20 cellular contexts compared by ENCODE assay signal in the genomic region with DNA sequence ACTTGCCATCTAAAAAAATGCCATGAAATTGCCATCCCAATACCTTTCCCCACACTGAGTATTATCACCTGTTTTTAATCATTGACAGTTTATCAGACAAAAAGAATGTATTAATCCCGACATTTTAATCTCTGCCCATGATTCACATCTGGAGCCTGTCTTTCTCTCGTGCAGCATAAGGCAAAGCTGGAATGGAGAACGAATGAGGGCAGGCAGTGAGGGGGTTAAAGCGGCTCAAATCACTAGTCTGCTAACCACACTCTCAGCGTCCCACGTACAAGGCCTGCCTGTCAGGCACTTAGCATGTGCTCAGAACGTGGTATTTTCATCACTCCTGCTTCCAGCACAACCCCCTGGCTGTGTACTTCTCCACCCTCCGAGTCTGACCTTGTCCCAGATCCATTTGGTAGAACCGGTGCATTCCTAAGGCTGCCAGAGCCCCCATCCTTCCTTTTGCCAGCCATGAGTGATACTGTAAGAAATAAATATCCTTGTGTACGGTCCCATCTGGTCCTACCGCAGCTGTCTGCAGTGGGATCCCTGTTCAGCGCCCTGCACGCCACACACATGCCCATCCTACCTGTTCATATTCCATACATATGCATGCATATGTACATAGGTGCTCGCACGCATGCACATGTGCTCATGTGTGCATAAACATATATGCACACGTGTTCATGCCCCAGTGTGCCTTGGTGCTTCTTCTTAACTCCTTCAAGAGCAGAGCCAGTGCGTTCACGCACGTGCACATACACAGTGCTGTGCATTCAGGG. TPM values are rescaled to one million over a fixed set of nuclear protein-coding genes. Genes with fewer than 3 reads are reported as not detected.
DNase-seq lines count a peak whose midpoint lies in the region; ATAC-seq, FAIRE-seq and TF ChIP-seq lines count a peak whose summit lies in the region.
"Had no signal": no experiment of that assay in that cellular context is flagged by ENCODE, and none has a peak within 500 bp of the region (broad histone marks: within the 10 kb centered on the region; RNA-seq: fewer than 3 reads in every experiment).

No MANE protein-coding gene starts in this region.

- intact Hi-C loops in left ventricle myocardium inferior (cut with micrococcal nuclease) (loop anchor here (10.0 kb wide), 1 partner anchor 88 kb away; no protein-coding TSS in a partner anchor), Right ventricle myocardium inferior (cut with DNase I) (loop anchor here (5.0 kb wide), 1 partner anchor 60 kb away; a partner anchor contains a TSS), kidney (cut with DNase I) (no loop called here), pancreas (cut with DNase I) (loop anchor here in 1 of 3 donors (10.0 kb wide), 1 partner anchor 48 kb away; no protein-coding TSS in a partner anchor)

- DNase-seq in left ventricle myocardium inferior (no peak), Right ventricle myocardium inferior (ENCODE audit: missing footprints) (no peak), kidney (no peak), pancreas (peak in 1 of 6 donors; percentile 9), NCI-H69 (lab: John Stamatoyannopoulos, UW) (no peak), amniotic stem cell (lab: John Stamatoyannopoulos, UW) (no peak), GM23248 (no peak)
- DNase-seq: activated CD4-positive, alpha-beta T cell treated with anti-CD3 and anti-CD28 coated beads, Interleukin-2, amount 50 U/mL, for 4 hours; activated T-cell treated with anti-CD3 and anti-CD28 coated beads, Interleukin-2, amount 50 U/mL, for 1 hour; DMS53; effector memory CD4-positive, alpha-beta T cell; H9; hippocampal formation; NCI-H1105; SW 1271; thyroid gland had no signal

- H3K4me3 ChIP-seq in left ventricle myocardium inferior: no peak overlapping the region
- no peak overlapping the region for H3K4me3 ChIP-seq in kidney (ENCODE audit: low read length in 2 of 2)
- no peak overlapping the region for H3K4me3 ChIP-seq in pancreas
- H3K4me3 ChIP-seq in GM23248: no peak overlapping the region
- H3K4me3 ChIP-seq: A549, thyroid gland had no signal

- no peaks in the 10 kb centered on the region for H3K79me2 ChIP-seq in GM23248 (ENCODE audit: insufficient read depth)

- no peaks in the 10 kb centered on the region for H3K36me3 ChIP-seq in left ventricle myocardium inferior
- H3K36me3 ChIP-seq in kidney (ENCODE audit: control insufficient read depth in 1 of 2, insufficient read depth in 2 of 2, low read length in 2 of 2): peaks cover 4 to 10% of the 10 kb centered on the region in 2 donors
- H3K36me3 ChIP-seq in pancreas: peaks cover 0 to 12% (median 0%) of the 10 kb centered on the region in 3 donors
- H3K36me3 ChIP-seq in GM23248 (ENCODE audit: low read depth): no peaks in the 10 kb centered on the region
- H3K36me3 ChIP-seq: thyroid gland had no signal

- in situ Hi-C loops in GM23248 (cut with MboI): no loop called here

- no peak overlapping the region for H3K4me2 ChIP-seq in GM23248 (ENCODE audit: unreplicated experiment)
- H3K4me2 ChIP-seq: A549 had no signal

- H2AFZ ChIP-seq in GM23248: no peak overlapping the region

- 44 to 47% methylated on average over 19 of the region's 19 CpGs for WGBS in pancreas, 2 donors
- 73 to 78% methylated on average over 19 of the region's 19 CpGs for WGBS in GM23248 (ENCODE audit: low coverage in 1 of 2, low lambda C conversion rate in 2 of 2, missing lambda C conversion rate in 2 of 2), 2 experiments

- FAIRE-seq in kidney (lab: Jason Lieb, UNC) (no peak), pancreas (lab: Jason Lieb, UNC) (no peak)
- FAIRE-seq: A549, bronchial epithelial cell, RCC 7860 had no signal

- H3K27me3 ChIP-seq in left ventricle myocardium inferior (ENCODE audit: low read depth): no peaks in the 10 kb centered on the region
- H3K27me3 ChIP-seq in pancreas: no peaks in the 10 kb centered on the region
- H3K27me3 ChIP-seq in GM23248 (replicated peaks; ENCODE audit: insufficient read depth): 0 out of 2 replicates have a peak, but pooled peaks cover 5% of the 10 kb centered on the region
- H3K27me3 ChIP-seq: thyroid gland had no signal

- peak overlapping the region; percentile 58 for H3K27ac ChIP-seq in left ventricle myocardium inferior (replicated peaks)
- H3K27ac ChIP-seq in kidney (ENCODE audit: low read depth in 2 of 2, low read length in 2 of 2): peak overlapping the region; percentile 26 to 40
- H3K27ac ChIP-seq in pancreas: no peak overlapping the region
- H3K27ac ChIP-seq in GM23248: no peak overlapping the region

- no peak for ATAC-seq in Right ventricle myocardium inferior
- peak; percentile 18 to 36 (median 30) for ATAC-seq in pancreas
- ATAC-seq in esophagus mucosa: no peak
- ATAC-seq: A549 had no signal

- no peaks in the 10 kb centered on the region for H3F3A ChIP-seq in GM23248 (ENCODE audit: insufficient read depth)

- H3K9ac ChIP-seq in kidney (ENCODE audit: low read length in 2 of 2) (peak overlapping the region in 1 of 2 donors; percentile 5), GM23248 (no peak overlapping the region)

- H3K4me1 ChIP-seq in left ventricle myocardium inferior (peaks cover 52% of the 10 kb centered on the region), kidney (ENCODE audit: control insufficient read depth in 1 of 2, insufficient read depth in 1 of 2, low read depth in 1 of 2, low read length in 2 of 2) (peaks cover 36 to 41% of the 10 kb centered on the region in 2 donors), pancreas (peaks cover 24 to 54% (median 41%) of the 10 kb centered on the region in 3 donors), GM23248 (ENCODE audit: insufficient read depth) (no peaks in the 10 kb centered on the region)

- H3K9me3 ChIP-seq in left ventricle myocardium inferior (replicated peaks) (no peaks in the 10 kb centered on the region), kidney (ENCODE audit: control insufficient read depth in 1 of 2, low read length in 2 of 2) (no peaks in the 10 kb centered on the region), pancreas (no peaks in the 10 kb centered on the region), GM23248 (ENCODE audit: low read depth) (no peaks in the 10 kb centered on the region)
- H3K9me3 ChIP-seq: A549, thyroid gland had no signal

- TF ChIP-seq CTCF in left ventricle myocardium inferior (IDR thresholded peaks at IDR 0.05; ENCODE audit: borderline replicate concordance) (no peak), kidney (IDR thresholded peaks at IDR 0.05; ENCODE audit: borderline replicate concordance, extremely low read depth, insufficient read depth) (no peak), pancreas (IDR thresholded peaks at IDR 0.05) (no peak)

- H3K9me2 ChIP-seq in GM23248 (ENCODE audit: insufficient read depth): no peaks in the 10 kb centered on the region

- no peaks in the 10 kb centered on the region for H4K20me1 ChIP-seq in GM23248 (ENCODE audit: insufficient read depth)

RNA-seq across cellular contexts. Expression of a gene that starts 34.6 kb away (rescaled TPM):
- total RNA-seq in left ventricle myocardium inferior (not detected), Right ventricle myocardium inferior (not detected), kidney (4.2 TPM), pancreas (1 to 10 TPM; 1.1 to 5.5 (median 2.2) TPM), esophagus mucosa (0.32 TPM)
- polyA plus RNA-seq in kidney (ENCODE audit: insufficient read depth, low read depth, low replicate concordance) (0.84 TPM), pancreas (1 to 10 TPM in 1 of 2 donors, under 1 TPM in 1; 0.75 to 2.1 TPM), GM23248 (2016; fragmentation: Nextera tagmentation; extraction: Ambion mirVana) (0.24 TPM in 1 of 2 replicates, not detected in the other)
- not detected in 2 replicates for total RNA-seq in GM23248 (2014; rRNA removed; shearing (Covaris generic))
- total RNA-seq: bronchial epithelial cell had no signal

RNA-seq across cellular contexts. Expression of a gene that starts 58.9 kb away (rescaled TPM):
- total RNA-seq in left ventricle myocardium inferior (4.1 TPM), Right ventricle myocardium inferior (4.7 TPM), kidney (48.4 TPM), pancreas (10 to 100 TPM; 18.4 to 42.1 (median 25.6) TPM), esophagus mucosa (22.5 TPM)
- polyA plus RNA-seq in kidney (ENCODE audit: insufficient read depth, low read depth, low replicate concordance) (38.1 TPM), pancreas (10 to 100 TPM; 18.2 to 28.2 TPM), GM23248 (2016; fragmentation: Nextera tagmentation; extraction: Ambion mirVana) (0.55 and 0.62 TPM in 2 replicates)
- 0.38 and 0.54 TPM in 2 replicates for total RNA-seq in GM23248 (2014; rRNA removed; shearing (Covaris generic))

Comparison
In these comparisons a context has a peak if more than half of its experiments do, and no peak if none do; other contexts are left out.
1. H3K27ac ChIP-seq: peak in left ventricle myocardium inferior (single experiment) and kidney (2 of 2); none in pancreas (0 of 4) and GM23248 (single experiment).
2. ATAC-seq: peak in pancreas (4 of 4); none in Right ventricle myocardium inferior (single experiment) and esophagus mucosa (single experiment).